ENCODE assay signal across 8 cellular contexts in genomic region chr15:55741592-55742497, GRCh38. TPM values are rescaled to one million over a fixed set of nuclear protein-coding genes. Genes with fewer than 3 reads are reported as not detected.
DNase-seq lines count a peak whose midpoint lies in the region; ATAC-seq, FAIRE-seq and TF ChIP-seq lines count a peak whose summit lies in the region.

No MANE protein-coding gene starts in this region.

- peaks cover 2% of the 10 kb centered on the region for H3K4me1 ChIP-seq in mammary epithelial cell (ENCODE audit: insufficient read depth, low read length)
- peaks cover 11 to 23% (median 13%) of the 10 kb centered on the region in 4 donors for H3K4me1 ChIP-seq in liver (ENCODE audit: control insufficient read depth in 4 of 4, insufficient read depth in 4 of 4, low read length in 3 of 4)
- no peaks in the 10 kb centered on the region for H3K4me1 ChIP-seq in foreskin keratinocyte

- H3K4me3 ChIP-seq in mammary epithelial cell (replicated peaks in 1 of 3; ENCODE audit: insufficient read depth in 1 of 3, low read depth in 2 of 3, low read length in 3 of 3) (peak overlapping the region; percentile 28 to 56 (median 46)), liver (ENCODE audit: low read depth in 1 of 3, low read length in 3 of 3) (peak overlapping the region; percentile 26 to 65 (median 62))

- H2AFZ ChIP-seq in mammary epithelial cell (ENCODE audit: low read depth, low read length), result peak overlapping the region; percentile 85

- ATAC-seq in HG03378 (IDR thresholded peaks at IDR 0.05; ENCODE audit: unreplicated experiment), result no peak
- no peak for ATAC-seq in foreskin keratinocyte

- H3K27ac ChIP-seq in mammary epithelial cell (ENCODE audit: insufficient read depth, low read depth, low read length), result no peak overlapping the region
- no peak overlapping the region for H3K27ac ChIP-seq in liver (ENCODE audit: low read depth in 1 of 2, low read length in 2 of 2)
- H3K27ac ChIP-seq in foreskin keratinocyte, result no peak overlapping the region

- H4K20me1 ChIP-seq in mammary epithelial cell (ENCODE audit: insufficient read depth, low read length), result no peaks in the 10 kb centered on the region

- no peaks in the 10 kb centered on the region for H3K36me3 ChIP-seq in mammary epithelial cell (ENCODE audit: insufficient read depth, low read length)
- H3K36me3 ChIP-seq in liver (ENCODE audit: control insufficient read depth in 4 of 4, insufficient read depth in 3 of 4, low read depth in 1 of 4, low read length in 3 of 4), result no peaks in the 10 kb centered on the region

- H3K27me3 ChIP-seq in mammary epithelial cell (ENCODE audit: insufficient read depth, low read length), result peaks cover 38% of the 10 kb centered on the region
- H3K27me3 ChIP-seq in liver (ENCODE audit: control insufficient read depth in 4 of 4, insufficient read depth in 4 of 4, low read length in 3 of 4), result peaks cover 0 to 17% (median 7%) of the 10 kb centered on the region in 4 donors
- peaks cover 74% of the 10 kb centered on the region for H3K27me3 ChIP-seq in foreskin keratinocyte

- POLR2A ChIA-PET in GM10248 (lab: Yijun Ruan, JAX), result interaction anchor here (0.6 kb wide), 1 partner anchor 22 kb away, joined by 3 read pairs; no protein-coding TSS in a partner anchor

- peak overlapping the region; percentile 97 for H3K4me2 ChIP-seq in mammary epithelial cell (ENCODE audit: insufficient read depth, low read depth, low read length)

- no peak overlapping the region for H3K9ac ChIP-seq in mammary epithelial cell (ENCODE audit: insufficient read depth, low read length)
- H3K9ac ChIP-seq in liver (ENCODE audit: low read depth in 1 of 2, low read length in 2 of 2), result peak overlapping the region in 1 of 2 donors; percentile 7

- DNase-seq in GM10248 (ENCODE audit: extremely low spot score) (peak; percentile 28), NCI-H1092 treated with DMSO at 0.1 percent for 48 hours (lab: John Stamatoyannopoulos, UW) (peak; percentile 24), mammary epithelial cell (peak; percentile 5), urothelium cell line (ENCODE audit: low spot score) (peak; percentile 21), NCI-H2196 treated with DMSO at 0.1 percent for 48 hours (lab: John Stamatoyannopoulos, UW; ENCODE audit: unreplicated experiment) (no peak), foreskin keratinocyte (no peak)

- no peak for FAIRE-seq in urothelium cell line (lab: Jason Lieb, UNC)

- no peak for TF ChIP-seq RAD21 in liver (IDR thresholded peaks at IDR 0.05)

- no TSS peak for BruUV-seq in mammary epithelial cell (replicated peaks; lab: Mats Ljungman, UMichigan)

- in situ Hi-C loops in mammary epithelial cell (cut with MboI; ENCODE audit: low sequenced_read_pairs in 2 of 2), result no loop called here

- no peaks in the 10 kb centered on the region for H3K79me2 ChIP-seq in mammary epithelial cell (ENCODE audit: insufficient read depth, low read length)

- 15% methylated on average over 27 of the region's 46 CpGs for WGBS in mammary epithelial cell (ENCODE audit: low coverage, missing lambda C conversion rate)
- WGBS in liver, result 8% methylated on average over 46 of the region's 46 CpGs

- dilution Hi-C loops in mammary epithelial cell (cut with HindIII; ENCODE audit: low sequenced_read_pairs), result no loop called here

- H3K9me3 ChIP-seq in mammary epithelial cell (replicated peaks; ENCODE audit: insufficient read depth, low read length) (no peaks in the 10 kb centered on the region), liver (ENCODE audit: control insufficient read depth in 4 of 4, low read length in 3 of 4) (no peaks in the 10 kb centered on the region)

- TF ChIP-seq CTCF in GM10248 (IDR thresholded peaks at IDR 0.05; ENCODE audit: control extremely low read depth, extremely low read depth, low read depth, missing control alignments), result no peak
- no peak for TF ChIP-seq CTCF in mammary epithelial cell (conservative IDR thresholded peaks at IDR 0.05 in 1 of 2, IDR thresholded peaks at IDR 0.05 in 1 of 2; ENCODE audit: extremely low read depth in 1 of 2, insufficient read depth in 1 of 2, low read depth in 1 of 2, low read length in 2 of 2)
- TF ChIP-seq CTCF in liver (IDR thresholded peaks at IDR 0.05; ENCODE audit: low read depth, low read length, missing input control), result no peak
- no peak for TF ChIP-seq CTCF in foreskin keratinocyte (conservative IDR thresholded peaks at IDR 0.05)

- CTCF ChIA-PET in GM10248 (lab: Yijun Ruan, JAX) (no interaction called here), mammary epithelial cell (lab: Charles Lee; ENCODE audit: low non-redundant PET) (no interaction called here)

- intact Hi-C loops in mammary epithelial cell (cut with micrococcal nuclease), result no loop called here

TF ChIP-seq in liver, 16 proteins besides CTCF, POLR2A, EP300 and RAD21:
- TF ChIP-seq RXRA (IDR thresholded peaks at IDR 0.05) (no peak), NR2F2 (IDR thresholded peaks at IDR 0.05) (no peak), JUND (IDR thresholded peaks at IDR 0.05) (no peak), FOXA2 (IDR thresholded peaks at IDR 0.05) (no peak), HNF4G (IDR thresholded peaks at IDR 0.05) (no peak), TAF1 (conservative IDR thresholded peaks at IDR 0.05) (no peak), HNF4A (conservative IDR thresholded peaks at IDR 0.05) (no peak), YY1 (IDR thresholded peaks at IDR 0.05) (no peak), EGR1 (IDR thresholded peaks at IDR 0.05; ENCODE audit: low read depth in 2 of 2) (no peak), FOXA1 (IDR thresholded peaks at IDR 0.05) (no peak), GABPA (IDR thresholded peaks at IDR 0.05 in 1 of 2, conservative IDR thresholded peaks at IDR 0.05 in 1 of 2) (no peak), SP1 (IDR thresholded peaks at IDR 0.05) (no peak)
- TF ChIP-seq, protein P1, sequence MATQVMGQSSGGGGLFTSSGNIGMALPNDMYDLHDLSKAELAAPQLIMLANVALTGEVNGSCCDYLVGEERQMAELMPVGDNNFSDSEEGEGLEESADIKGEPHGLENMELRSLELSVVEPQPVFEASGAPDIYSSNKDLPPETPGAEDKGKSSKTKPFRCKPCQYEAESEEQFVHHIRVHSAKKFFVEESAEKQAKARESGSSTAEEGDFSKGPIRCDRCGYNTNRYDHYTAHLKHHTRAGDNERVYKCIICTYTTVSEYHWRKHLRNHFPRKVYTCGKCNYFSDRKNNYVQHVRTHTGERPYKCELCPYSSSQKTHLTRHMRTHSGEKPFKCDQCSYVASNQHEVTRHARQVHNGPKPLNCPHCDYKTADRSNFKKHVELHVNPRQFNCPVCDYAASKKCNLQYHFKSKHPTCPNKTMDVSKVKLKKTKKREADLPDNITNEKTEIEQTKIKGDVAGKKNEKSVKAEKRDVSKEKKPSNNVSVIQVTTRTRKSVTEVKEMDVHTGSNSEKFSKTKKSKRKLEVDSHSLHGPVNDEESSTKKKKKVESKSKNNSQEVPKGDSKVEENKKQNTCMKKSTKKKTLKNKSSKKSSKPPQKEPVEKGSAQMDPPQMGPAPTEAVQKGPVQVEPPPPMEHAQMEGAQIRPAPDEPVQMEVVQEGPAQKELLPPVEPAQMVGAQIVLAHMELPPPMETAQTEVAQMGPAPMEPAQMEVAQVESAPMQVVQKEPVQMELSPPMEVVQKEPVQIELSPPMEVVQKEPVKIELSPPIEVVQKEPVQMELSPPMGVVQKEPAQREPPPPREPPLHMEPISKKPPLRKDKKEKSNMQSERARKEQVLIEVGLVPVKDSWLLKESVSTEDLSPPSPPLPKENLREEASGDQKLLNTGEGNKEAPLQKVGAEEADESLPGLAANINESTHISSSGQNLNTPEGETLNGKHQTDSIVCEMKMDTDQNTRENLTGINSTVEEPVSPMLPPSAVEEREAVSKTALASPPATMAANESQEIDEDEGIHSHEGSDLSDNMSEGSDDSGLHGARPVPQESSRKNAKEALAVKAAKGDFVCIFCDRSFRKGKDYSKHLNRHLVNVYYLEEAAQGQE (IDR thresholded peaks at IDR 0.05), result no peak
- TF ChIP-seq, protein P2, sequence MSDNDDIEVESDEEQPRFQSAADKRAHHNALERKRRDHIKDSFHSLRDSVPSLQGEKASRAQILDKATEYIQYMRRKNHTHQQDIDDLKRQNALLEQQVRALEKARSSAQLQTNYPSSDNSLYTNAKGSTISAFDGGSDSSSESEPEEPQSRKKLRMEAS (IDR thresholded peaks at IDR 0.05), result no peak
- TF ChIP-seq, protein P3, sequence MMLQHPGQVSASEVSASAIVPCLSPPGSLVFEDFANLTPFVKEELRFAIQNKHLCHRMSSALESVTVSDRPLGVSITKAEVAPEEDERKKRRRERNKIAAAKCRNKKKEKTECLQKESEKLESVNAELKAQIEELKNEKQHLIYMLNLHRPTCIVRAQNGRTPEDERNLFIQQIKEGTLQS (IDR thresholded peaks at IDR 0.05), result no peak
- TF ChIP-seq, protein P4, sequence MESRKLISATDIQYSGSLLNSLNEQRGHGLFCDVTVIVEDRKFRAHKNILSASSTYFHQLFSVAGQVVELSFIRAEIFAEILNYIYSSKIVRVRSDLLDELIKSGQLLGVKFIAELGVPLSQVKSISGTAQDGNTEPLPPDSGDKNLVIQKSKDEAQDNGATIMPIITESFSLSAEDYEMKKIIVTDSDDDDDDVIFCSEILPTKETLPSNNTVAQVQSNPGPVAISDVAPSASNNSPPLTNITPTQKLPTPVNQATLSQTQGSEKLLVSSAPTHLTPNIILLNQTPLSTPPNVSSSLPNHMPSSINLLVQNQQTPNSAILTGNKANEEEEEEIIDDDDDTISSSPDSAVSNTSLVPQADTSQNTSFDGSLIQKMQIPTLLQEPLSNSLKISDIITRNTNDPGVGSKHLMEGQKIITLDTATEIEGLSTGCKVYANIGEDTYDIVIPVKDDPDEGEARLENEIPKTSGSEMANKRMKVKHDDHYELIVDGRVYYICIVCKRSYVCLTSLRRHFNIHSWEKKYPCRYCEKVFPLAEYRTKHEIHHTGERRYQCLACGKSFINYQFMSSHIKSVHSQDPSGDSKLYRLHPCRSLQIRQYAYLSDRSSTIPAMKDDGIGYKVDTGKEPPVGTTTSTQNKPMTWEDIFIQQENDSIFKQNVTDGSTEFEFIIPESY (IDR thresholded peaks at IDR 0.05), result no peak

RNA-seq across cellular contexts. Expression of gene PRTG, which starts 1.1 kb away (rescaled TPM):
- total RNA-seq in mammary epithelial cell (1 to 10 TPM in 1 of 2 donors, under 1 TPM in 1; 0.71 to 4.3 TPM), liver (1 to 10 TPM in 1 of 2 donors, under 1 TPM in 1; 0.33 to 2.4 TPM), foreskin keratinocyte (not detected in 2 replicates)
- polyA plus RNA-seq in mammary epithelial cell (0.01 TPM), liver (under 1 TPM; 0.05 to 0.17 TPM), foreskin keratinocyte (not detected in 2 replicates)
- polyA minus RNA-seq in mammary epithelial cell, result not detected

Comparison
In these comparisons a context has a peak if more than half of its experiments do, and no peak if none do; other contexts are left out.
1. DNase-seq: peak in GM10248 (single experiment), NCI-H1092 treated with DMSO at 0.1 percent for 48 hours (single experiment), mammary epithelial cell (single experiment) and urothelium cell line (single experiment); none in NCI-H2196 treated with DMSO at 0.1 percent for 48 hours (single experiment) and foreskin keratinocyte (0 of 2).